ENCODE assay signal across 16 cellular contexts in genomic region chr1:164733734-164734133, GRCh38.
DNase-seq lines count a peak whose midpoint lies in the region; ATAC-seq, FAIRE-seq and TF ChIP-seq lines count a peak whose summit lies in the region.
"Had no signal": no experiment of that assay in that cellular context is flagged by ENCODE, and none has a peak within 500 bp of the region (broad histone marks: within the 10 kb centered on the region; RNA-seq: fewer than 3 reads in every experiment).

No MANE protein-coding gene starts in this region.

- CTCF ChIA-PET in HEK293 (lab: Yijun Ruan, JAX), result no interaction called here

- no peak overlapping the region for H3K4me2 ChIP-seq in astrocyte (ENCODE audit: low read length)
- H3K4me2 ChIP-seq: KMS-11 had no signal

- POLR2A ChIA-PET in HEK293 (lab: Yijun Ruan, JAX), result no interaction called here

- FAIRE-seq in astrocyte (lab: Jason Lieb, UNC) (peak; percentile 17), frontal cortex (lab: Jason Lieb, UNC) (peak; percentile 85)
- FAIRE-seq: G401.6, GM12891 had no signal

- no peaks in the 10 kb centered on the region for H3K9me3 Mint-ChIP-seq in astrocyte (ENCODE audit: unreplicated experiment)

- H3K27me3 Mint-ChIP-seq in astrocyte (ENCODE audit: low read depth, unreplicated experiment), result no peaks in the 10 kb centered on the region
- H3K27me3 Mint-ChIP-seq: B cell; CD4-positive, alpha-beta memory T cell; IgD-negative memory B cell had no signal

- H3K36me3 ChIP-seq in HEK293 (ENCODE audit: control insufficient read depth in 2 of 2, insufficient read depth in 1 of 2, low read length in 2 of 2) (no peaks in the 10 kb centered on the region), astrocyte (ENCODE audit: insufficient read depth, low read length) (no peaks in the 10 kb centered on the region), lower lobe of right lung (no peaks in the 10 kb centered on the region)

- no peak overlapping the region for H2AFZ ChIP-seq in astrocyte (ENCODE audit: low read depth, low read length)

- TF ChIP-seq CTCF in HEK293 (tag by site-specific recombination; IDR thresholded peaks at IDR 0.05), result no peak
- TF ChIP-seq CTCF in astrocyte (IDR thresholded peaks at IDR 0.05; ENCODE audit: insufficient read depth, low read depth, low read length), result no peak
- TF ChIP-seq CTCF in lower lobe of right lung (IDR thresholded peaks at IDR 0.05), result no peak

- H3K9me3 ChIP-seq in HEK293 (ENCODE audit: control insufficient read depth, insufficient read depth, low read depth, low read length), result no peaks in the 10 kb centered on the region
- no peaks in the 10 kb centered on the region for H3K9me3 ChIP-seq in astrocyte (ENCODE audit: insufficient read depth, low read depth, low read length)
- no peaks in the 10 kb centered on the region for H3K9me3 ChIP-seq in lower lobe of right lung

- no peaks in the 10 kb centered on the region for H3K36me3 Mint-ChIP-seq in astrocyte (ENCODE audit: low read depth, unreplicated experiment)
- H3K36me3 Mint-ChIP-seq: CD4-positive, alpha-beta memory T cell; IgD-negative memory B cell had no signal

- no peak overlapping the region for H3K27ac Mint-ChIP-seq in astrocyte (ENCODE audit: unreplicated experiment)
- H3K27ac Mint-ChIP-seq: B cell; CD4-positive, alpha-beta memory T cell; IgD-negative memory B cell had no signal

- no peak overlapping the region for H3K4me3 Mint-ChIP-seq in astrocyte (ENCODE audit: unreplicated experiment)
- H3K4me3 Mint-ChIP-seq: B cell; CD4-positive, alpha-beta memory T cell; IgD-negative memory B cell had no signal

- H4K20me1 ChIP-seq in astrocyte (ENCODE audit: insufficient read depth, low read length), result no peaks in the 10 kb centered on the region

- H3K27me3 ChIP-seq in astrocyte (ENCODE audit: insufficient read depth, low read length) (no peaks in the 10 kb centered on the region), lower lobe of right lung (ENCODE audit: low read depth) (no peaks in the 10 kb centered on the region)

- peaks cover 7% of the 10 kb centered on the region; the same call in 1 of the 2 replicates for H3K4me1 ChIP-seq in HEK293 (ENCODE audit: control insufficient read depth, insufficient read depth, low read length)
- peaks cover 13% of the 10 kb centered on the region for H3K4me1 ChIP-seq in astrocyte (ENCODE audit: insufficient read depth, low read length)
- H3K4me1 ChIP-seq in lower lobe of right lung, result no peaks in the 10 kb centered on the region

- DNase-seq in astrocyte (ENCODE audit: low read depth) (no peak), frontal cortex (ENCODE audit: low spot score in 2 of 2) (no peak), lower lobe of right lung (no peak)
- DNase-seq in activated CD4-positive, CD25-positive, alpha-beta regulatory T cell (lab: John Stamatoyannopoulos, UW), result no peak
- DNase-seq: C1 segment of cervical spinal cord; CD4-positive, alpha-beta memory T cell; DMS153; DMS79 treated with DMSO at 0.1 percent for 48 hours had no signal

- peaks cover 27% of the 10 kb centered on the region for H3K4me1 Mint-ChIP-seq in astrocyte (ENCODE audit: low read depth, unreplicated experiment)
- H3K4me1 Mint-ChIP-seq: B cell; CD4-positive, alpha-beta memory T cell; IgD-negative memory B cell had no signal

- H3K4me3 ChIP-seq in HEK293 (ENCODE audit: low read depth, low read length) (no peak overlapping the region), astrocyte (ENCODE audit: insufficient read depth, low read depth, low read length) (no peak overlapping the region), lower lobe of right lung (no peak overlapping the region)

- ATAC-seq in HG02885 (IDR thresholded peaks at IDR 0.05; ENCODE audit: poor library complexity, unreplicated experiment), result no peak
- no peak for ATAC-seq in lower lobe of right lung
- no peak for ATAC-seq in GM19395 (IDR thresholded peaks at IDR 0.05; ENCODE audit: unreplicated experiment)

- H3K27ac ChIP-seq in HEK293 (ENCODE audit: extremely low read depth, low read depth, low read length) (no peak overlapping the region), astrocyte (ENCODE audit: low read depth, low read length) (no peak overlapping the region), lower lobe of right lung (no peak overlapping the region)
- H3K27ac ChIP-seq: KMS-11 had no signal

- H3K79me2 ChIP-seq in astrocyte (ENCODE audit: insufficient read depth, low read length), result no peaks in the 10 kb centered on the region

- intact Hi-C loops in lower lobe of right lung (cut with DNase I), result no loop called here

- no peak overlapping the region for H3K9ac ChIP-seq in astrocyte (ENCODE audit: low read length)
- H3K9ac ChIP-seq: KMS-11 had no signal

TF ChIP-seq in HEK293, 187 proteins besides CTCF, POLR2A, EP300 and RAD21:
- TF ChIP-seq ZNF624 (tag by site-specific recombination; IDR thresholded peaks at IDR 0.05) (no peak), ZBTB20 (tag by site-specific recombination; IDR thresholded peaks at IDR 0.05) (0 out of 2 replicates have a peak, but pooled peaks have one; percentile 39)
